ENCODE assay signal across 1 cellular context in the genomic region with DNA sequence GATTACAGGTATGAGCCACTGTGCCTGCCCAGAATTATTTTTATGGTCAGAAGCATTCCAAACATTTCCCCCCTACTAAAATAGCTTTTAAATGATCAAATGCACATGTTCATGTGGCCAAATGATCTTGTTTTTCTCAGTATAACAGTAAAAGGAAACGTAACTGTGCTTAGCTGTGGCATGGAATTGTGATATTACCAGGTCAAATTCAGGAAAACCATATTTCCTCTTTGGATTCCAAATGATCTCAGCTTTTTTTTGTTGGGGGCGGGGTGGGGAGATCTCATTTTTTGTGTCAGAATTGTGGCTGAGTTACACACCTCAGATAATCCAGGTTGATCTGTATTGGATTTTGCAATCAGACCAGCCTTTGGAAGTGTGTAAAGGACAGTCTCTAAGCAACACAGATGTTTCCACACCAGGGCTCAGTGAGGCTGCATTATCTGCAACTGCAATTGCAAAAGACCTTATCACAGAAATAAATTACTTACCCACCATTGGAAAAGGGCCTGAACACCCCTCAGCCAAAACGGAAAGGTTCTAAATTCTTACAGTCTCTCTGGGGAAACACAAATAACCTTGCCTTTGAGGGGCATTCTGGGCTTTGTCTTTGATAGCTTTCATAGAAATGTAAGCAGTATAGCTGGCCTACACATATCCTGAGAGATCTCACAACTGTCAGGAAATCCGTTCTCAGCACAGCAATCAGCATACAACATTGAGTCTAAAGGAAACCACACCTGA.
TF ChIP-seq lines count a peak whose summit lies in the region.

No MANE protein-coding gene starts in this region.

TF ChIP-seq in liver, 16 proteins besides CTCF, POLR2A, EP300 and RAD21 (continued from another document):
- TF ChIP-seq, protein P1, sequence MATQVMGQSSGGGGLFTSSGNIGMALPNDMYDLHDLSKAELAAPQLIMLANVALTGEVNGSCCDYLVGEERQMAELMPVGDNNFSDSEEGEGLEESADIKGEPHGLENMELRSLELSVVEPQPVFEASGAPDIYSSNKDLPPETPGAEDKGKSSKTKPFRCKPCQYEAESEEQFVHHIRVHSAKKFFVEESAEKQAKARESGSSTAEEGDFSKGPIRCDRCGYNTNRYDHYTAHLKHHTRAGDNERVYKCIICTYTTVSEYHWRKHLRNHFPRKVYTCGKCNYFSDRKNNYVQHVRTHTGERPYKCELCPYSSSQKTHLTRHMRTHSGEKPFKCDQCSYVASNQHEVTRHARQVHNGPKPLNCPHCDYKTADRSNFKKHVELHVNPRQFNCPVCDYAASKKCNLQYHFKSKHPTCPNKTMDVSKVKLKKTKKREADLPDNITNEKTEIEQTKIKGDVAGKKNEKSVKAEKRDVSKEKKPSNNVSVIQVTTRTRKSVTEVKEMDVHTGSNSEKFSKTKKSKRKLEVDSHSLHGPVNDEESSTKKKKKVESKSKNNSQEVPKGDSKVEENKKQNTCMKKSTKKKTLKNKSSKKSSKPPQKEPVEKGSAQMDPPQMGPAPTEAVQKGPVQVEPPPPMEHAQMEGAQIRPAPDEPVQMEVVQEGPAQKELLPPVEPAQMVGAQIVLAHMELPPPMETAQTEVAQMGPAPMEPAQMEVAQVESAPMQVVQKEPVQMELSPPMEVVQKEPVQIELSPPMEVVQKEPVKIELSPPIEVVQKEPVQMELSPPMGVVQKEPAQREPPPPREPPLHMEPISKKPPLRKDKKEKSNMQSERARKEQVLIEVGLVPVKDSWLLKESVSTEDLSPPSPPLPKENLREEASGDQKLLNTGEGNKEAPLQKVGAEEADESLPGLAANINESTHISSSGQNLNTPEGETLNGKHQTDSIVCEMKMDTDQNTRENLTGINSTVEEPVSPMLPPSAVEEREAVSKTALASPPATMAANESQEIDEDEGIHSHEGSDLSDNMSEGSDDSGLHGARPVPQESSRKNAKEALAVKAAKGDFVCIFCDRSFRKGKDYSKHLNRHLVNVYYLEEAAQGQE (IDR thresholded peaks at IDR 0.05) = no peak
- TF ChIP-seq RXRA (IDR thresholded peaks at IDR 0.05) (peak; percentile 41 to 63), HNF4G (IDR thresholded peaks at IDR 0.05) (peak; percentile 31), YY1 (IDR thresholded peaks at IDR 0.05) (peak; percentile 45), HNF4A (conservative IDR thresholded peaks at IDR 0.05) (peak; percentile 52 to 65)
